In genomic region chr16:642189-643049, GRCh38 we compare ENCODE assay signal across 1 cellular context.
A peak's percentile ranks its signal among the peaks of the same experiment; 100 is the strongest.
TF ChIP-seq lines count a peak whose summit lies in the region.

No MANE protein-coding gene starts in this region.

TF ChIP-seq in HepG2, 621 proteins besides CTCF, POLR2A, EP300 and RAD21 (continued from another document and continues in another):
- no peak for TF ChIP-seq GLMP (CRISPR knock-in tag; IDR thresholded peaks at IDR 0.05; ENCODE audit: borderline replicate concordance)
- TF ChIP-seq ZNF709 (CRISPR knock-in tag; IDR thresholded peaks at IDR 0.05): 0 out of 2 replicates have a peak, but pooled peaks have one; percentile 14
- no peak for TF ChIP-seq MAF1 (CRISPR knock-in tag; IDR thresholded peaks at IDR 0.05; ENCODE audit: borderline replicate concordance)
- TF ChIP-seq CENPX (CRISPR knock-in tag; IDR thresholded peaks at IDR 0.05): no peak
- no peak for TF ChIP-seq ZNF136 (CRISPR knock-in tag; IDR thresholded peaks at IDR 0.05; ENCODE audit: low read depth)
- TF ChIP-seq ZMAT3 (CRISPR knock-in tag; conservative IDR thresholded peaks at IDR 0.05): peak; percentile 41; the same call in 1 of the 2 replicates
- no peak for TF ChIP-seq FOXA3 (CRISPR knock-in tag; IDR thresholded peaks at IDR 0.05)
- TF ChIP-seq ZMYM3 (CRISPR knock-in tag; IDR thresholded peaks at IDR 0.05): no peak
- TF ChIP-seq SKIL (CRISPR knock-in tag; IDR thresholded peaks at IDR 0.05; ENCODE audit: borderline replicate concordance): no peak; the same call in 1 of the 2 replicates
- no peak; the same call in none of the 2 replicates for TF ChIP-seq ZNF788 (CRISPR knock-in tag; IDR thresholded peaks at IDR 0.05; ENCODE audit: borderline replicate concordance)
- no peak; the same call in 1 of the 2 replicates for TF ChIP-seq KAT8 (CRISPR knock-in tag; IDR thresholded peaks at IDR 0.05)
- TF ChIP-seq ZNF619 (CRISPR knock-in tag; IDR thresholded peaks at IDR 0.05): no peak
- no peak for TF ChIP-seq ZNF292 (CRISPR knock-in tag; IDR thresholded peaks at IDR 0.05; ENCODE audit: borderline replicate concordance, low read depth)
- peak; percentile 55 for TF ChIP-seq SALL1 (CRISPR knock-in tag; IDR thresholded peaks at IDR 0.05)
- peak; percentile 36 for TF ChIP-seq TAF15 (IDR thresholded peaks at IDR 0.05; ENCODE audit: low read depth, low read length, poor library complexity, severe bottlenecking)
- no peak for TF ChIP-seq IKZF1 (IDR thresholded peaks at IDR 0.05)
- no peak for TF ChIP-seq ZNF3 (CRISPR knock-in tag; IDR thresholded peaks at IDR 0.05)
- TF ChIP-seq NFE2L2 (IDR thresholded peaks at IDR 0.05; ENCODE audit: low read length): no peak
- 0 out of 2 replicates have a peak, but pooled peaks have one; percentile 26 for TF ChIP-seq HNRNPL (IDR thresholded peaks at IDR 0.05; ENCODE audit: low read depth, low read length)
- TF ChIP-seq SATB2 (CRISPR knock-in tag; IDR thresholded peaks at IDR 0.05): no peak
- TF ChIP-seq EEA1 (CRISPR knock-in tag; IDR thresholded peaks at IDR 0.05; ENCODE audit: borderline replicate concordance): no peak
- TF ChIP-seq ARID3A (IDR thresholded peaks at IDR 0.05; ENCODE audit: low read depth, low read length): no peak
- peak; percentile 45; the same call in 1 of the 2 replicates for TF ChIP-seq ZBTB2 (CRISPR knock-in tag; IDR thresholded peaks at IDR 0.05; ENCODE audit: low read depth)
- TF ChIP-seq CAMTA2 (CRISPR knock-in tag; IDR thresholded peaks at IDR 0.05; ENCODE audit: borderline replicate concordance): 0 out of 2 replicates have a peak, but pooled peaks have one; percentile 52
- peak; percentile 43 for TF ChIP-seq ZNF501 (CRISPR knock-in tag; IDR thresholded peaks at IDR 0.05)
- TF ChIP-seq CERS6 (CRISPR knock-in tag; IDR thresholded peaks at IDR 0.05): no peak; the same call in 1 of the 2 replicates
- TF ChIP-seq SNAI1 (CRISPR knock-in tag; IDR thresholded peaks at IDR 0.05; ENCODE audit: borderline replicate concordance): no peak
- TF ChIP-seq TFAP4 (IDR thresholded peaks at IDR 0.05; ENCODE audit: borderline replicate concordance, low read depth): no peak
- TF ChIP-seq IRF9 (CRISPR knock-in tag; IDR thresholded peaks at IDR 0.05; ENCODE audit: borderline replicate concordance): no peak
- no peak for TF ChIP-seq CREM (IDR thresholded peaks at IDR 0.05)
- no peak for TF ChIP-seq CREM (CRISPR knock-in tag; IDR thresholded peaks at IDR 0.05)
- no peak for TF ChIP-seq EHMT2 (IDR thresholded peaks at IDR 0.05; ENCODE audit: borderline replicate concordance, low read depth, low read length)
- no peak for TF ChIP-seq CCAR2 (optimal IDR thresholded peaks at IDR 0.05; ENCODE audit: low read depth, low read length)
- no peak for TF ChIP-seq SMAD3 (CRISPR knock-in tag; IDR thresholded peaks at IDR 0.05)
- TF ChIP-seq HDAC2 (CRISPR knock-in tag; IDR thresholded peaks at IDR 0.05): peak; percentile 19; the same call in 1 of the 2 replicates
- no peak for TF ChIP-seq SNAPC4 (CRISPR knock-in tag; IDR thresholded peaks at IDR 0.05)
- TF ChIP-seq SMYD3 (CRISPR knock-in tag; IDR thresholded peaks at IDR 0.05): no peak
- TF ChIP-seq MXI1 (IDR thresholded peaks at IDR 0.05; ENCODE audit: borderline replicate concordance, low read depth, low read length): peak; percentile 67; the same call in 2 of the 3 replicates
- TF ChIP-seq ZNF777 (CRISPR knock-in tag; IDR thresholded peaks at IDR 0.05): no peak; the same call in none of the 2 replicates
- no peak for TF ChIP-seq AGO1 (IDR thresholded peaks at IDR 0.05; ENCODE audit: low read depth, low read length, poor library complexity, severe bottlenecking)
- no peak; the same call in 1 of the 2 replicates for TF ChIP-seq ZFP91 (CRISPR knock-in tag; IDR thresholded peaks at IDR 0.05; ENCODE audit: borderline replicate concordance)
- peak; percentile 87; the same call in 1 of the 2 replicates for TF ChIP-seq TFDP1 (CRISPR knock-in tag; IDR thresholded peaks at IDR 0.05; ENCODE audit: borderline replicate concordance)
- TF ChIP-seq KDM2A (CRISPR knock-in tag; IDR thresholded peaks at IDR 0.05; ENCODE audit: borderline replicate concordance, low read depth): no peak
- TF ChIP-seq PCBP1 (IDR thresholded peaks at IDR 0.05; ENCODE audit: borderline replicate concordance, low read depth, low read length): 0 out of 2 replicates have a peak, but pooled peaks have one; percentile 66
- TF ChIP-seq LBX2 (CRISPR knock-in tag; IDR thresholded peaks at IDR 0.05; ENCODE audit: borderline replicate concordance): no peak
- peak; percentile 50; the same call in 1 of the 2 replicates for TF ChIP-seq ARNT2 (CRISPR knock-in tag; IDR thresholded peaks at IDR 0.05; ENCODE audit: low read depth)
- no peak for TF ChIP-seq IRX3 (CRISPR knock-in tag; IDR thresholded peaks at IDR 0.05; ENCODE audit: borderline replicate concordance, low read depth)
